25 cellular contexts compared by ENCODE assay signal in the genomic region with DNA sequence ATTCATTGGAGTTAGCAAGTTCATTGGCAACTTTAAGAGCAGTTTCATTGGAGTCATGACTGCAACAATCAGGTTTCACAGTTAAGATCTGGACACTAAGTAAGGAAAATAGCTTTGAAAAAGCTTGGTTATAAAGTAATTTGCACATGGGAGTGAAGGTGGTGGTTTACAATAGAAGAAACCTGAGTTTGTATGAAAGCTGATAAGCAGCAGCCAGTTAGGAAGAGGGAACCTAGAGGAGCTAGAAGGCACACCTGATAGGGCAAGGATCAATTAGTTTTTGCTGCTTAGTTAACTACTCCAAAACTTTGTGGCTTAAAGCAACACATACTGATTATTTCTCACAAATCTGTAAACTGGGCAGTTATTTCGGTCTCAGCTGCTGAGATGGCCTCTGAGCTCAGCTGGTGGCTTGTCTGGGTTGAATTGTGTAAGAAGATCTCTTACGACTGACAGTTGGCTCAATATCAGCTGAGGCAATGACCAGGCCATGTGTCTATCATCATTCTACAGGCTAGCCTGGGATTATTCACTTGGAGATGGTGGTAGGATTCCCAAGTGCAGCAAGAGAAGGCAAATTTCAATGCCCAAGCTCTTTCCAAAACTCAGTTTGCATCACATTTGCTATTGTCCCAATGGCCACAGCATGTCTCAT.
"Had no signal": no experiment of that assay in that cellular context is flagged by ENCODE, and none has a peak within 500 bp of the region (broad histone marks: within the 10 kb centered on the region; RNA-seq: fewer than 3 reads in every experiment).

No MANE protein-coding gene starts in this region.

- H3K4me3 ChIP-seq: cardiac muscle cell, SJSA1 had no signal

- H3K27me3 ChIP-seq: brain microvascular endothelial cell, cardiac muscle cell, SJSA1 had no signal

- H3K4me3 Mint-ChIP-seq: activated CD8-positive, alpha-beta T cell treated with anti-CD3 and anti-CD28 coated beads, Interleukin-2, amount 10 ng/mL, durations not matched to agents 7 days and 5 days; activated naive CD8-positive, alpha-beta T cell treated with anti-CD3 and anti-CD28 coated beads, Interleukin-2, amount 50 U/mL, for 24 hours had no signal

- H3K27ac Mint-ChIP-seq: activated CD8-positive, alpha-beta T cell treated with anti-CD3 and anti-CD28 coated beads, Interleukin-2, amount 10 ng/mL, durations not matched to agents 7 days and 5 days; activated naive CD4-positive, alpha-beta T cell treated with anti-CD3 and anti-CD28 coated beads, Interleukin-2, amount 50 U/mL, for 72 hours; activated naive CD8-positive, alpha-beta T cell treated with anti-CD3 and anti-CD28 coated beads, Interleukin-2, amount 50 U/mL, for 24 hours; WTC11 had no signal

- H3K4me1 ChIP-seq: SJSA1 had no signal

- H3K36me3 ChIP-seq: brain microvascular endothelial cell, cardiac muscle cell, SJSA1 had no signal

- DNase-seq: activated CD4-positive, alpha-beta T cell treated with anti-CD3 and anti-CD28 coated beads for 48 hours; activated CD4-positive, alpha-beta T cell treated with anti-CD3 and anti-CD28 coated beads, Interleukin-2, amount 50 U/mL, for 4 hours; activated CD4-positive, CD25-positive, alpha-beta regulatory T cell treated with anti-CD3 and anti-CD28 coated beads, Interleukin-2, amount 50 U/mL, for 72 hours; activated CD8-positive, alpha-beta memory T cell treated with anti-CD3 and anti-CD28 coated beads, Interleukin-2, amount 50 U/mL, for 48 hours; activated CD8-positive, alpha-beta T cell treated with anti-CD3 and anti-CD28 coated beads, Interleukin-2, amount 10 ng/mL, durations not matched to agents 7 days and 5 days; activated effector memory CD4-positive, alpha-beta T cell treated with Interleukin-2 at 50 U/mL for 16 hours; activated naive CD4-positive, alpha-beta T cell treated with Interleukin-2 at 50 U/mL for 16 hours; activated naive CD8-positive, alpha-beta T cell treated with anti-CD3 and anti-CD28 coated beads, Interleukin-2, amount 50 U/mL, for 24 hours; activated T-cell treated with anti-CD3 and anti-CD28 coated beads, Interleukin-2, amount 50 U/mL, for 1 hour; amygdala; brain microvascular endothelial cell; NCI-H1048; NCI-H146; NCI-H187 treated with DMSO at 0.1 percent for 48 hours; NCI-H2081 treated with DMSO at 0.1 percent for 48 hours; NCI-H446; NCI-H524; PC-3; SHP77; SW 1271 had no signal

- H3K27ac ChIP-seq: brain microvascular endothelial cell, cardiac muscle cell, KMS-11, SJSA1 had no signal

- H3K9me3 ChIP-seq: SJSA1 had no signal

- H3K4me2 ChIP-seq: KMS-11 had no signal

- H3K9ac ChIP-seq: KMS-11 had no signal

- H3K4me1 Mint-ChIP-seq: activated naive CD8-positive, alpha-beta T cell treated with anti-CD3 and anti-CD28 coated beads, Interleukin-2, amount 50 U/mL, for 24 hours had no signal
